Comparison of ENCODE assay signal across 1 cellular context in the genomic region with DNA sequence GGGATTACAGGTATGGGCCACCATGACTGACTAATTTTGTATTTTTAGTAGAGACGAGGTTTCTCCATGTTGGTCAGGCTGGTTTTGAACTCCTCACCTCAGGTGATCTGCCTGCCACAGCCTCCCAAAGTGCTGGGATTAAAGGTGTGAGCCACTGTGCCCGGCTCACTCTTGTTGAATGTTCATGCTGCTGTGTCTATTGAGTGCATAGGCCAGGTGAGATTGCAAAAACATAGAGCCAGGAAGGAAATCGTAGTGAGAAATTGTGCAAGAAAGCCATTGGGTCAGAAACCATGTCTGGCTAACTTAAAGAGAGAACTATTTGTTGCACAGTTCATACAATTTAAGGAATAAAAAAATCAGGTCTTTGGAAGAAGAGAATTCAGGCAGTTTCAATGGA.
TF ChIP-seq lines count a peak whose summit lies in the region.

No MANE protein-coding gene starts in this region.

TF ChIP-seq in HepG2, 621 proteins besides CTCF, POLR2A, EP300 and RAD21 (continued from another document and continues in another):
- TF ChIP-seq, protein P1, sequence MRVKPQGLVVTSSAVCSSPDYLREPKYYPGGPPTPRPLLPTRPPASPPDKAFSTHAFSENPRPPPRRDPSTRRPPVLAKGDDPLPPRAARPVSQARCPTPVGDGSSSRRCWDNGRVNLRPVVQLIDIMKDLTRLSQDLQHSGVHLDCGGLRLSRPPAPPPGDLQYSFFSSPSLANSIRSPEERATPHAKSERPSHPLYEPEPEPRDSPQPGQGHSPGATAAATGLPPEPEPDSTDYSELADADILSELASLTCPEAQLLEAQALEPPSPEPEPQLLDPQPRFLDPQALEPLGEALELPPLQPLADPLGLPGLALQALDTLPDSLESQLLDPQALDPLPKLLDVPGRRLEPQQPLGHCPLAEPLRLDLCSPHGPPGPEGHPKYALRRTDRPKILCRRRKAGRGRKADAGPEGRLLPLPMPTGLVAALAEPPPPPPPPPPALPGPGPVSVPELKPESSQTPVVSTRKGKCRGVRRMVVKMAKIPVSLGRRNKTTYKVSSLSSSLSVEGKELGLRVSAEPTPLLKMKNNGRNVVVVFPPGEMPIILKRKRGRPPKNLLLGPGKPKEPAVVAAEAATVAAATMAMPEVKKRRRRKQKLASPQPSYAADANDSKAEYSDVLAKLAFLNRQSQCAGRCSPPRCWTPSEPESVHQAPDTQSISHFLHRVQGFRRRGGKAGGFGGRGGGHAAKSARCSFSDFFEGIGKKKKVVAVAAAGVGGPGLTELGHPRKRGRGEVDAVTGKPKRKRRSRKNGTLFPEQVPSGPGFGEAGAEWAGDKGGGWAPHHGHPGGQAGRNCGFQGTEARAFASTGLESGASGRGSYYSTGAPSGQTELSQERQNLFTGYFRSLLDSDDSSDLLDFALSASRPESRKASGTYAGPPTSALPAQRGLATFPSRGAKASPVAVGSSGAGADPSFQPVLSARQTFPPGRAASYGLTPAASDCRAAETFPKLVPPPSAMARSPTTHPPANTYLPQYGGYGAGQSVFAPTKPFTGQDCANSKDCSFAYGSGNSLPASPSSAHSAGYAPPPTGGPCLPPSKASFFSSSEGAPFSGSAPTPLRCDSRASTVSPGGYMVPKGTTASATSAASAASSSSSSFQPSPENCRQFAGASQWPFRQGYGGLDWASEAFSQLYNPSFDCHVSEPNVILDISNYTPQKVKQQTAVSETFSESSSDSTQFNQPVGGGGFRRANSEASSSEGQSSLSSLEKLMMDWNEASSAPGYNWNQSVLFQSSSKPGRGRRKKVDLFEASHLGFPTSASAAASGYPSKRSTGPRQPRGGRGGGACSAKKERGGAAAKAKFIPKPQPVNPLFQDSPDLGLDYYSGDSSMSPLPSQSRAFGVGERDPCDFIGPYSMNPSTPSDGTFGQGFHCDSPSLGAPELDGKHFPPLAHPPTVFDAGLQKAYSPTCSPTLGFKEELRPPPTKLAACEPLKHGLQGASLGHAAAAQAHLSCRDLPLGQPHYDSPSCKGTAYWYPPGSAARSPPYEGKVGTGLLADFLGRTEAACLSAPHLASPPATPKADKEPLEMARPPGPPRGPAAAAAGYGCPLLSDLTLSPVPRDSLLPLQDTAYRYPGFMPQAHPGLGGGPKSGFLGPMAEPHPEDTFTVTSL (CRISPR knock-in tag; IDR thresholded peaks at IDR 0.05; ENCODE audit: borderline replicate concordance) = peak; percentile 31; the same call in 1 of the 2 replicates
- TF ChIP-seq POLR2G (IDR thresholded peaks at IDR 0.05; ENCODE audit: low read depth, low read length) = no peak
- TF ChIP-seq MAFK (conservative IDR thresholded peaks at IDR 0.05 in 1 of 2, IDR thresholded peaks at IDR 0.05 in 1 of 2; ENCODE audit: low read length in 2 of 2) = no peak
- TF ChIP-seq PPARG (CRISPR knock-in tag; conservative IDR thresholded peaks at IDR 0.05) = peak; percentile 40; the same call in 1 of the 2 replicates
- TF ChIP-seq, protein P2, sequence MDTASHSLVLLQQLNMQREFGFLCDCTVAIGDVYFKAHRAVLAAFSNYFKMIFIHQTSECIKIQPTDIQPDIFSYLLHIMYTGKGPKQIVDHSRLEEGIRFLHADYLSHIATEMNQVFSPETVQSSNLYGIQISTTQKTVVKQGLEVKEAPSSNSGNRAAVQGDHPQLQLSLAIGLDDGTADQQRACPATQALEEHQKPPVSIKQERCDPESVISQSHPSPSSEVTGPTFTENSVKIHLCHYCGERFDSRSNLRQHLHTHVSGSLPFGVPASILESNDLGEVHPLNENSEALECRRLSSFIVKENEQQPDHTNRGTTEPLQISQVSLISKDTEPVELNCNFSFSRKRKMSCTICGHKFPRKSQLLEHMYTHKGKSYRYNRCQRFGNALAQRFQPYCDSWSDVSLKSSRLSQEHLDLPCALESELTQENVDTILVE (CRISPR knock-in tag; IDR thresholded peaks at IDR 0.05) = no peak
- TF ChIP-seq JUND (CRISPR knock-in tag; IDR thresholded peaks at IDR 0.05) = no peak
- peak; percentile 46; the same call in 1 of the 2 replicates for TF ChIP-seq HNF4G (IDR thresholded peaks at IDR 0.05; ENCODE audit: borderline replicate concordance, low read depth, low read length)
- no peak for TF ChIP-seq HNF4G (CRISPR knock-in tag; IDR thresholded peaks at IDR 0.05; ENCODE audit: borderline replicate concordance, low read depth)
- TF ChIP-seq ZNF382 (CRISPR knock-in tag; IDR thresholded peaks at IDR 0.05; ENCODE audit: borderline replicate concordance) = no peak
- TF ChIP-seq, protein P3, sequence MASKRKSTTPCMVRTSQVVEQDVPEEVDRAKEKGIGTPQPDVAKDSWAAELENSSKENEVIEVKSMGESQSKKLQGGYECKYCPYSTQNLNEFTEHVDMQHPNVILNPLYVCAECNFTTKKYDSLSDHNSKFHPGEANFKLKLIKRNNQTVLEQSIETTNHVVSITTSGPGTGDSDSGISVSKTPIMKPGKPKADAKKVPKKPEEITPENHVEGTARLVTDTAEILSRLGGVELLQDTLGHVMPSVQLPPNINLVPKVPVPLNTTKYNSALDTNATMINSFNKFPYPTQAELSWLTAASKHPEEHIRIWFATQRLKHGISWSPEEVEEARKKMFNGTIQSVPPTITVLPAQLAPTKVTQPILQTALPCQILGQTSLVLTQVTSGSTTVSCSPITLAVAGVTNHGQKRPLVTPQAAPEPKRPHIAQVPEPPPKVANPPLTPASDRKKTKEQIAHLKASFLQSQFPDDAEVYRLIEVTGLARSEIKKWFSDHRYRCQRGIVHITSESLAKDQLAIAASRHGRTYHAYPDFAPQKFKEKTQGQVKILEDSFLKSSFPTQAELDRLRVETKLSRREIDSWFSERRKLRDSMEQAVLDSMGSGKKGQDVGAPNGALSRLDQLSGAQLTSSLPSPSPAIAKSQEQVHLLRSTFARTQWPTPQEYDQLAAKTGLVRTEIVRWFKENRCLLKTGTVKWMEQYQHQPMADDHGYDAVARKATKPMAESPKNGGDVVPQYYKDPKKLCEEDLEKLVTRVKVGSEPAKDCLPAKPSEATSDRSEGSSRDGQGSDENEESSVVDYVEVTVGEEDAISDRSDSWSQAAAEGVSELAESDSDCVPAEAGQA (IDR thresholded peaks at IDR 0.05; ENCODE audit: low read depth) = no peak
- TF ChIP-seq, protein P3 (CRISPR knock-in tag; IDR thresholded peaks at IDR 0.05; ENCODE audit: borderline replicate concordance) = no peak
- TF ChIP-seq ASH2L (IDR thresholded peaks at IDR 0.05; ENCODE audit: insufficient read length, low read depth, low read length) = no peak
- no peak for TF ChIP-seq ZNF616 (CRISPR knock-in tag; IDR thresholded peaks at IDR 0.05; ENCODE audit: low read depth)
- 0 out of 2 replicates have a peak, but pooled peaks have one; percentile 54 for TF ChIP-seq ZNF557 (CRISPR knock-in tag; IDR thresholded peaks at IDR 0.05)
- peak; percentile 53; the same call in 1 of the 2 replicates for TF ChIP-seq RARA (CRISPR knock-in tag; IDR thresholded peaks at IDR 0.05)
- TF ChIP-seq IRX3 (CRISPR knock-in tag; IDR thresholded peaks at IDR 0.05; ENCODE audit: borderline replicate concordance, low read depth) = no peak
- TF ChIP-seq GZF1 (CRISPR knock-in tag; IDR thresholded peaks at IDR 0.05) = no peak
- TF ChIP-seq, protein P4, sequence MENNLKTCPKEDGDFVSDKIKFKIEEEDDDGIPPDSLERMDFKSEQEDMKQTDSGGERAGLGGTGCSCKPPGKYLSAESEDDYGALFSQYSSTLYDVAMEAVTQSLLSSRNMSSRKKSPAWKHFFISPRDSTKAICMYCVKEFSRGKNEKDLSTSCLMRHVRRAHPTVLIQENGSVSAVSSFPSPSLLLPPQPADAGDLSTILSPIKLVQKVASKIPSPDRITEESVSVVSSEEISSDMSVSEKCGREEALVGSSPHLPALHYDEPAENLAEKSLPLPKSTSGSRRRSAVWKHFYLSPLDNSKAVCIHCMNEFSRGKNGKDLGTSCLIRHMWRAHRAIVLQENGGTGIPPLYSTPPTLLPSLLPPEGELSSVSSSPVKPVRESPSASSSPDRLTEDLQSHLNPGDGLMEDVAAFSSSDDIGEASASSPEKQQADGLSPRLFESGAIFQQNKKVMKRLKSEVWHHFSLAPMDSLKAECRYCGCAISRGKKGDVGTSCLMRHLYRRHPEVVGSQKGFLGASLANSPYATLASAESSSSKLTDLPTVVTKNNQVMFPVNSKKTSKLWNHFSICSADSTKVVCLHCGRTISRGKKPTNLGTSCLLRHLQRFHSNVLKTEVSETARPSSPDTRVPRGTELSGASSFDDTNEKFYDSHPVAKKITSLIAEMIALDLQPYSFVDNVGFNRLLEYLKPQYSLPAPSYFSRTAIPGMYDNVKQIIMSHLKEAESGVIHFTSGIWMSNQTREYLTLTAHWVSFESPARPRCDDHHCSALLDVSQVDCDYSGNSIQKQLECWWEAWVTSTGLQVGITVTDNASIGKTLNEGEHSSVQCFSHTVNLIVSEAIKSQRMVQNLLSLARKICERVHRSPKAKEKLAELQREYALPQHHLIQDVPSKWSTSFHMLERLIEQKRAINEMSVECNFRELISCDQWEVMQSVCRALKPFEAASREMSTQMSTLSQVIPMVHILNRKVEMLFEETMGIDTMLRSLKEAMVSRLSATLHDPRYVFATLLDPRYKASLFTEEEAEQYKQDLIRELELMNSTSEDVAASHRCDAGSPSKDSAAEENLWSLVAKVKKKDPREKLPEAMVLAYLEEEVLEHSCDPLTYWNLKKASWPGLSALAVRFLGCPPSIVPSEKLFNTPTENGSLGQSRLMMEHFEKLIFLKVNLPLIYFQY (CRISPR knock-in tag; IDR thresholded peaks at IDR 0.05; ENCODE audit: borderline replicate concordance) = peak; percentile 62; the same call in 1 of the 2 replicates
- no peak for TF ChIP-seq NFRKB (IDR thresholded peaks at IDR 0.05)
- TF ChIP-seq SALL1 (CRISPR knock-in tag; IDR thresholded peaks at IDR 0.05) = peak; percentile 66
- TF ChIP-seq GATA4 (IDR thresholded peaks at IDR 0.05; ENCODE audit: borderline replicate concordance, low read depth) = no peak
- peak; percentile 45 for TF ChIP-seq SOX5 (CRISPR knock-in tag; IDR thresholded peaks at IDR 0.05; ENCODE audit: borderline replicate concordance)
- no peak for TF ChIP-seq REPIN1 (CRISPR knock-in tag; IDR thresholded peaks at IDR 0.05; ENCODE audit: borderline replicate concordance, low read depth)
- peak; percentile 65 for TF ChIP-seq HOXA3 (CRISPR knock-in tag; IDR thresholded peaks at IDR 0.05)
- no peak for TF ChIP-seq REXO4 (CRISPR knock-in tag; IDR thresholded peaks at IDR 0.05; ENCODE audit: borderline replicate concordance)
- no peak for TF ChIP-seq LCORL (IDR thresholded peaks at IDR 0.05)
- 0 out of 2 replicates have a peak, but pooled peaks have one; percentile 59 for TF ChIP-seq LCORL (CRISPR knock-in tag; IDR thresholded peaks at IDR 0.05)
- TF ChIP-seq, protein P5, sequence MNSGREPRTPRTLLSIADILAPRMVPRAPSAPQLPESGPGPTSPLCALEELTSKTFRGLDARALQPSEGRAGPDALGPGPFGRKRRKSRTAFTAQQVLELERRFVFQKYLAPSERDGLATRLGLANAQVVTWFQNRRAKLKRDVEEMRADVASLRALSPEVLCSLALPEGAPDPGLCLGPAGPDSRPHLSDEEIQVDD (CRISPR knock-in tag; IDR thresholded peaks at IDR 0.05; ENCODE audit: borderline replicate concordance) = no peak
- no peak for TF ChIP-seq KLF16 (CRISPR knock-in tag; IDR thresholded peaks at IDR 0.05)
- no peak for TF ChIP-seq PHF21A (CRISPR knock-in tag; IDR thresholded peaks at IDR 0.05)
- TF ChIP-seq TBX2 (CRISPR knock-in tag; IDR thresholded peaks at IDR 0.05; ENCODE audit: borderline replicate concordance) = 0 out of 2 replicates have a peak, but pooled peaks have one; percentile 7
- no peak for TF ChIP-seq ZNF549 (CRISPR knock-in tag; IDR thresholded peaks at IDR 0.05)
- TF ChIP-seq ZIK1 (CRISPR knock-in tag; IDR thresholded peaks at IDR 0.05; ENCODE audit: borderline replicate concordance, low read depth) = no peak
- TF ChIP-seq BCL6 (CRISPR knock-in tag; IDR thresholded peaks at IDR 0.05) = peak; percentile 58
- TF ChIP-seq SMARCC2 (IDR thresholded peaks at IDR 0.05) = no peak
- TF ChIP-seq, protein P6, sequence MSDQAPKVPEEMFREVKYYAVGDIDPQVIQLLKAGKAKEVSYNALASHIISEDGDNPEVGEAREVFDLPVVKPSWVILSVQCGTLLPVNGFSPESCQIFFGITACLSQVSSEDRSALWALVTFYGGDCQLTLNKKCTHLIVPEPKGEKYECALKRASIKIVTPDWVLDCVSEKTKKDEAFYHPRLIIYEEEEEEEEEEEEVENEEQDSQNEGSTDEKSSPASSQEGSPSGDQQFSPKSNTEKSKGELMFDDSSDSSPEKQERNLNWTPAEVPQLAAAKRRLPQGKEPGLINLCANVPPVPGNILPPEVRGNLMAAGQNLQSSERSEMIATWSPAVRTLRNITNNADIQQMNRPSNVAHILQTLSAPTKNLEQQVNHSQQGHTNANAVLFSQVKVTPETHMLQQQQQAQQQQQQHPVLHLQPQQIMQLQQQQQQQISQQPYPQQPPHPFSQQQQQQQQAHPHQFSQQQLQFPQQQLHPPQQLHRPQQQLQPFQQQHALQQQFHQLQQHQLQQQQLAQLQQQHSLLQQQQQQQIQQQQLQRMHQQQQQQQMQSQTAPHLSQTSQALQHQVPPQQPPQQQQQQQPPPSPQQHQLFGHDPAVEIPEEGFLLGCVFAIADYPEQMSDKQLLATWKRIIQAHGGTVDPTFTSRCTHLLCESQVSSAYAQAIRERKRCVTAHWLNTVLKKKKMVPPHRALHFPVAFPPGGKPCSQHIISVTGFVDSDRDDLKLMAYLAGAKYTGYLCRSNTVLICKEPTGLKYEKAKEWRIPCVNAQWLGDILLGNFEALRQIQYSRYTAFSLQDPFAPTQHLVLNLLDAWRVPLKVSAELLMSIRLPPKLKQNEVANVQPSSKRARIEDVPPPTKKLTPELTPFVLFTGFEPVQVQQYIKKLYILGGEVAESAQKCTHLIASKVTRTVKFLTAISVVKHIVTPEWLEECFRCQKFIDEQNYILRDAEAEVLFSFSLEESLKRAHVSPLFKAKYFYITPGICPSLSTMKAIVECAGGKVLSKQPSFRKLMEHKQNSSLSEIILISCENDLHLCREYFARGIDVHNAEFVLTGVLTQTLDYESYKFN (CRISPR knock-in tag; conservative IDR thresholded peaks at IDR 0.05) = peak; percentile 46; the same call in 1 of the 2 replicates
- no peak for TF ChIP-seq MXD4 (CRISPR knock-in tag; IDR thresholded peaks at IDR 0.05)
- no peak for TF ChIP-seq NONO (IDR thresholded peaks at IDR 0.05)
- 0 out of 2 replicates have a peak, but pooled peaks have one; percentile 28 for TF ChIP-seq NONO (CRISPR knock-in tag; conservative IDR thresholded peaks at IDR 0.05)
- TF ChIP-seq ZFP90 (CRISPR knock-in tag; IDR thresholded peaks at IDR 0.05; ENCODE audit: borderline replicate concordance) = no peak
- no peak for TF ChIP-seq CREB1 (IDR thresholded peaks at IDR 0.05)
- peak; percentile 38; the same call in 1 of the 2 replicates for TF ChIP-seq CREB1 (CRISPR knock-in tag; IDR thresholded peaks at IDR 0.05)
- TF ChIP-seq ZNF121 (CRISPR knock-in tag; IDR thresholded peaks at IDR 0.05) = no peak
